Comparison of ENCODE assay signal across 8 cellular contexts in genomic region chr1:9823693-9823942, GRCh38. TPM values are rescaled to one million over a fixed set of nuclear protein-coding genes. Genes with fewer than 3 reads are reported as not detected.
DNase-seq lines count a peak whose midpoint lies in the region; TF ChIP-seq lines count a peak whose summit lies in the region.

No MANE protein-coding gene starts in this region.

- H3K79me2 ChIP-seq in parathyroid adenoma = no peaks in the 10 kb centered on the region

- no peak overlapping the region for H2AFZ ChIP-seq in parathyroid adenoma

- H3K27ac Mint-ChIP-seq in activated CD4-positive, alpha-beta T cell treated with anti-CD3 and anti-CD28 coated beads, Interleukin-2, amount 10 ng/mL, durations not matched to agents 7 days and 5 days = peak overlapping the region; percentile 25

- peaks cover 53% of the 10 kb centered on the region for H3K4me1 Mint-ChIP-seq in activated CD4-positive, alpha-beta T cell treated with anti-CD3 and anti-CD28 coated beads, Interleukin-2, amount 10 ng/mL, durations not matched to agents 7 days and 5 days

- no peaks in the 10 kb centered on the region for H3K36me3 ChIP-seq in parathyroid adenoma (ENCODE audit: control insufficient read depth, insufficient read depth, low read length)

- H3K4me1 ChIP-seq in parathyroid adenoma = peaks cover 17% of the 10 kb centered on the region

- peak overlapping the region; percentile 90 for H3K27ac ChIP-seq in epithelial cell of prostate
- no peak overlapping the region for H3K27ac ChIP-seq in parathyroid adenoma

- H3K4me3 ChIP-seq in NB4 (ENCODE audit: low read depth, low read length) (peak overlapping the region; percentile 78), parathyroid adenoma (ENCODE audit: low read depth, low read length) (peak overlapping the region; percentile 43)

- no peak overlapping the region for H3K4me2 ChIP-seq in parathyroid adenoma (ENCODE audit: low read length)

- CTCF ChIA-PET in activated CD4-positive, alpha-beta T cell treated with anti-CD3 and anti-CD28 coated beads, Interleukin-2, amount 10 ng/mL, durations not matched to agents 7 days and 5 days (lab: Charles Lee) = interaction anchor here (0.7 kb wide), 1 partner anchor 126 kb away, joined by 3 read pairs; no protein-coding TSS in a partner anchor

- H3K9ac ChIP-seq in parathyroid adenoma = no peak overlapping the region

- no peaks in the 10 kb centered on the region for H3K9me3 ChIP-seq in parathyroid adenoma (ENCODE audit: control insufficient read depth, low read length)

- no peak for DNase-seq in activated CD4-positive, alpha-beta T cell treated with anti-CD3 and anti-CD28 coated beads, Interleukin-2, amount 10 ng/mL, durations not matched to agents 7 days and 5 days
- DNase-seq in activated CD4-positive, alpha-beta T cell treated with anti-CD3 and anti-CD28 coated beads for 48 hours = no peak
- DNase-seq in NB4 (ENCODE audit: low read depth) (no peak), epithelial cell of prostate (ENCODE audit: low read depth, low spot score) (no peak), NCI-H1694 (lab: John Stamatoyannopoulos, UW) (no peak), NCI-H446 treated with DMSO at 0.1 percent for 48 hours (lab: John Stamatoyannopoulos, UW) (no peak), GM10266 (ENCODE audit: extremely low spot score) (no peak)

- H3K9me3 Mint-ChIP-seq in activated CD4-positive, alpha-beta T cell treated with anti-CD3 and anti-CD28 coated beads, Interleukin-2, amount 10 ng/mL, durations not matched to agents 7 days and 5 days = no peaks in the 10 kb centered on the region

- H3K27me3 ChIP-seq in parathyroid adenoma (ENCODE audit: control insufficient read depth, insufficient read depth, low read length) = no peaks in the 10 kb centered on the region

- TF ChIP-seq CTCF in NB4 (IDR thresholded peaks at IDR 0.05; ENCODE audit: low read depth, low read length) (no peak), parathyroid adenoma (IDR thresholded peaks at IDR 0.05) (no peak), GM10266 (IDR thresholded peaks at IDR 0.05; ENCODE audit: control insufficient read depth, insufficient read depth, low read depth, missing control alignments) (no peak)

- peak overlapping the region; percentile 44 for H3K4me3 Mint-ChIP-seq in activated CD4-positive, alpha-beta T cell treated with anti-CD3 and anti-CD28 coated beads, Interleukin-2, amount 10 ng/mL, durations not matched to agents 7 days and 5 days

- H3K36me3 Mint-ChIP-seq in activated CD4-positive, alpha-beta T cell treated with anti-CD3 and anti-CD28 coated beads, Interleukin-2, amount 10 ng/mL, durations not matched to agents 7 days and 5 days (ENCODE audit: low read depth) = peaks cover 21% of the 10 kb centered on the region

- peak; percentile 47 for TF ChIP-seq POLR2A in NB4 (IDR thresholded peaks at IDR 0.05; ENCODE audit: extremely low read depth, insufficient read length)

- POLR2A ChIA-PET in activated CD4-positive, alpha-beta T cell treated with anti-CD3 and anti-CD28 coated beads, Interleukin-2, amount 10 ng/mL, durations not matched to agents 7 days and 5 days (lab: Charles Lee) = no interaction called here

- H3K27me3 Mint-ChIP-seq in activated CD4-positive, alpha-beta T cell treated with anti-CD3 and anti-CD28 coated beads, Interleukin-2, amount 10 ng/mL, durations not matched to agents 7 days and 5 days = peaks cover 3% of the 10 kb centered on the region

RNA-seq across cellular contexts. Expression of gene CLSTN1, which starts 0.1 kb away (rescaled TPM):
- 100 to 1,000 TPM; 121 to 134 TPM for total RNA-seq in activated CD4-positive, alpha-beta T cell treated with anti-CD3 and anti-CD28 coated beads, Interleukin-2, amount 10 ng/mL, durations not matched to agents 7 days and 5 days
